Comparison of ENCODE assay signal across 26 cellular contexts in genomic region chr9:107183176-107183575, GRCh38.
"Had no signal": no experiment of that assay in that cellular context is flagged by ENCODE, and none has a peak within 500 bp of the region (broad histone marks: within the 10 kb centered on the region; RNA-seq: fewer than 3 reads in every experiment).

No MANE protein-coding gene starts in this region.

- H3K4me1 ChIP-seq: colonic mucosa, esophagus muscularis mucosa, esophagus squamous epithelium, foreskin keratinocyte, gastrocnemius medialis, gastroesophageal sphincter, heart left ventricle, heart right ventricle had no signal

- FAIRE-seq: endothelial cell of umbilical vein had no signal

- ATAC-seq: effector memory CD8-positive, alpha-beta T cell; esophagus mucosa; foreskin keratinocyte; gastrocnemius medialis; gastroesophageal sphincter; heart left ventricle; heart right ventricle had no signal

- H3K27ac Mint-ChIP-seq: dendritic cell treated with granulocyte-macrophage colony-stimulating factor and Interleukin-4, amounts not matched to agents 40 ng/mL and 50 ng/mL, for 4 days; effector memory CD8-positive, alpha-beta T cell had no signal

- H3K9me3 ChIP-seq: colonic mucosa, gastrocnemius medialis had no signal

- H3K4me3 ChIP-seq: colonic mucosa, coronary artery, dorsolateral prefrontal cortex, esophagus muscularis mucosa, esophagus squamous epithelium, gastrocnemius medialis, gastroesophageal sphincter, heart left ventricle, heart right ventricle, hepatocyte had no signal

- H3K4me3 Mint-ChIP-seq: dendritic cell treated with granulocyte-macrophage colony-stimulating factor and Interleukin-4, amounts not matched to agents 40 ng/mL and 50 ng/mL, for 4 days; effector memory CD8-positive, alpha-beta T cell had no signal

- DNase-seq: colonic mucosa; cortex of kidney; dermis blood vessel endothelial cell; dorsolateral prefrontal cortex; effector CD4-positive, alpha-beta T cell; effector CD8-positive, alpha-beta T cell; effector memory CD4-positive, alpha-beta T cell; effector memory CD8-positive, alpha-beta T cell; erythroblast; esophagus squamous epithelium; foreskin fibroblast; foreskin keratinocyte; foreskin melanocyte; gastrocnemius medialis; glutamatergic neuron; head of caudate nucleus; heart left ventricle; heart right ventricle had no signal

- H3K27me3 ChIP-seq: colonic mucosa, esophagus muscularis mucosa, foreskin keratinocyte, gastrocnemius medialis, gastroesophageal sphincter, heart left ventricle, heart right ventricle, hepatocyte had no signal

- H3K36me3 ChIP-seq: colonic mucosa, esophagus muscularis mucosa, esophagus squamous epithelium, gastrocnemius medialis, gastroesophageal sphincter, heart left ventricle, heart right ventricle had no signal

- H3K27ac ChIP-seq: colonic mucosa, coronary artery, dorsolateral prefrontal cortex, epithelial cell of prostate, esophagus muscularis mucosa, esophagus squamous epithelium, foreskin keratinocyte, gastrocnemius medialis, gastroesophageal sphincter, heart left ventricle, heart right ventricle, hepatocyte had no signal
